ENCODE assay signal across 10 cellular contexts in the genomic region with DNA sequence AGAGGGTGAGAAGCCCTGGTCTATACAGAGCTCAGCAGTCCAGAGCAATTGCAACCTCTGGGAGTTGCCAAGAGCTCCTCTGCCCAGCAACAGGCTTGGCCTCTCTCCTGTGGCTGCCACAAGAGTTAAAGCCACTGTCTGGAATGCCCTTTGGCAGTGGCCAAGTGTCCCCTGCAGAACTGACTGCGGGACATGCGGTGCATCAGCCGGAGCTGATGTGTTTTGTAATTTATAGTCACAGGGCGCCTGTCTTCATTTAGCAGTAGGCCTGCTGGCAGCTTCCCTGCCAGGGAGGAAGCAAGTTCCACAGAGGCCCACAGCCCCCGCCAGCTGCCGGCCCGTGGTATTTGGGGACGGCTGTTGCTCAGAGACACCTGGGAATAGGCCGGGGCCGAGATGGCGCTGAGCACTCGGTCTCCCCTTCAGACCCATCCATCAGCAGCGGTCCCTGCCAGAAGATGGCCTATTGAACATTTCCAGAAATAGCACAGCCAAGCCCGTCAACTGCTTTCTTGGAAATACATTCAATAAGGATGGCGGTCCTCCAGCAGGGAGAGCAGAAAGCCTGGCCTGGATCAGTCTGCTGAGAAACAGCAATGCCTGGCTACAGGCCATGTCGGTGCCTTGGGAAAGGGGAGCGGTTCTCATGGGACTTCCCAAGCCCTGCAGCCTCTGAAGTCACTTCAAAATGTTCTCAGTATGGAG.
DNase-seq lines count a peak whose midpoint lies in the region; ATAC-seq and TF ChIP-seq lines count a peak whose summit lies in the region.
"Had no signal": no experiment of that assay in that cellular context is flagged by ENCODE, and none has a peak within 500 bp of the region (broad histone marks: within the 10 kb centered on the region; RNA-seq: fewer than 3 reads in every experiment).

No MANE protein-coding gene starts in this region.

- no peak for TF ChIP-seq POLR2A in ovary (IDR thresholded peaks at IDR 0.05)

- peak overlapping the region; percentile 40 for H3K9ac ChIP-seq in adipocyte (ENCODE audit: low read length)
- H3K9ac ChIP-seq in PC-3 (ENCODE audit: low read length) = no peak overlapping the region

- CTCF ChIA-PET in PC-3 (lab: Charles Lee) = interaction anchor here (0.5 kb wide), 1 partner anchor 180 kb away, joined by 7 read pairs; no protein-coding TSS in a partner anchor

- H3K9me2 ChIP-seq in PC-3 (replicated peaks; ENCODE audit: low read length) = no peaks in the 10 kb centered on the region

- H3K4me2 ChIP-seq in PC-3 (ENCODE audit: low read length) = no peak overlapping the region

- no peaks in the 10 kb centered on the region for H4K20me1 ChIP-seq in PC-3 (ENCODE audit: low read length)

- H3K4me1 ChIP-seq in adipocyte (ENCODE audit: control insufficient read depth, insufficient read depth, low read length) (peaks cover 26% of the 10 kb centered on the region), ovary (ENCODE audit: insufficient read depth) (peaks cover 15% of the 10 kb centered on the region), PC-3 (ENCODE audit: insufficient read depth, low read length) (no peaks in the 10 kb centered on the region)

- H2AFZ ChIP-seq in PC-3 (ENCODE audit: low read length) = no peak overlapping the region

- DNase-seq in AG08395 (ENCODE audit: low spot score) = peak; percentile 76
- DNase-seq in adipocyte (ENCODE audit: low read depth) = no peak
- peak; percentile 94 for DNase-seq in Right ventricle myocardium superior
- DNase-seq in ovary = peak; percentile 70 to 82 (median 74)
- no peak for DNase-seq in NCI-H2081 treated with DMSO at 0.1 percent for 48 hours (lab: John Stamatoyannopoulos, UW)
- no peak for DNase-seq in PC-3
- DNase-seq: activated T-cell treated with anti-CD3 and anti-CD28 coated beads for 4 hours had no signal

- TF ChIP-seq CTCF in ovary (IDR thresholded peaks at IDR 0.05) (no peak), PC-3 (conservative IDR thresholded peaks at IDR 0.05; ENCODE audit: low read depth, low read length) (no peak)

- H3K9me3 ChIP-seq in adipocyte (ENCODE audit: control insufficient read depth, low read length) (no peaks in the 10 kb centered on the region), ovary (no peaks in the 10 kb centered on the region), PC-3 (ENCODE audit: low read length) (no peaks in the 10 kb centered on the region)

- ATAC-seq in Right ventricle myocardium superior (ENCODE audit: poor library complexity) (peak; percentile 92), PC-3 (no peak), HG03442 (IDR thresholded peaks at IDR 0.05; ENCODE audit: unreplicated experiment) (no peak), HG03342 (IDR thresholded peaks at IDR 0.05; ENCODE audit: unreplicated experiment) (no peak)

- peak overlapping the region in 1 of 2 donors; percentile 29 for H3K27ac ChIP-seq in ovary
- no peak overlapping the region for H3K27ac ChIP-seq in PC-3 (ENCODE audit: low read length)
- H3K27ac ChIP-seq: C4-2B had no signal

- no TSS peak for BruUV-seq in PC-3 (replicated peaks; lab: Mats Ljungman, UMichigan)

- intact Hi-C loops in Right ventricle myocardium superior (cut with DNase I) (loop anchor here (5.0 to 10.0 kb wide), 3 partner anchors 80 to 322 kb away; a partner anchor contains a TSS), ovary (cut with DNase I) (no loop called here), PC-3 (cut with micrococcal nuclease) (no loop called here)

- H3F3A ChIP-seq in PC-3 (ENCODE audit: low read length, unreplicated experiment) = no peaks in the 10 kb centered on the region

- no peak for TF ChIP-seq EP300 in ovary (IDR thresholded peaks at IDR 0.05)

- H3K36me3 ChIP-seq in adipocyte (ENCODE audit: control insufficient read depth, insufficient read depth, low read length, severe bottlenecking) (no peaks in the 10 kb centered on the region), ovary (no peaks in the 10 kb centered on the region), PC-3 (ENCODE audit: low read depth, low read length) (no peaks in the 10 kb centered on the region)

- no peaks in the 10 kb centered on the region for H3K79me2 ChIP-seq in PC-3 (ENCODE audit: low read length)

- POLR2A ChIA-PET in PC-3 (lab: Charles Lee; ENCODE audit: unreplicated experiment) = no interaction called here

- 5 to 7% (median 6%) methylated on average over 17 of the region's 17 CpGs for WGBS in ovary, 3 donors

- H3K4me3 ChIP-seq in adipocyte (ENCODE audit: low read length) (peak overlapping the region; percentile 15), ovary (no peak overlapping the region), PC-3 (ENCODE audit: low read length) (no peak overlapping the region)

- no peaks in the 10 kb centered on the region for H3K27me3 ChIP-seq in adipocyte (replicated peaks; ENCODE audit: control insufficient read depth, insufficient read depth, low read length)
- H3K27me3 ChIP-seq in ovary = no peaks in the 10 kb centered on the region
- H3K27me3 ChIP-seq in PC-3 (ENCODE audit: low read length) = no peaks in the 10 kb centered on the region

Comparison
In these comparisons a context has a peak if more than half of its experiments do, and no peak if none do; other contexts are left out.
1. DNase-seq: peak in AG08395 (single experiment), Right ventricle myocardium superior (single experiment) and ovary (5 of 5); none in adipocyte (single experiment), NCI-H2081 treated with DMSO at 0.1 percent for 48 hours (single experiment) and PC-3 (single experiment).